1 cellular context compared by ENCODE assay signal in genomic region chr7:92674379-92674778, GRCh38.
A peak's percentile ranks its signal among the peaks of the same experiment; 100 is the strongest.
TF ChIP-seq lines count a peak whose summit lies in the region.

No MANE protein-coding gene starts in this region.

TF ChIP-seq in GM12878, 131 proteins besides CTCF, POLR2A, EP300 and RAD21 (continued from another document):
- no peak for TF ChIP-seq PBX3 (IDR thresholded peaks at IDR 0.05; ENCODE audit: insufficient replicate concordance, low read depth, low read length)
- TF ChIP-seq MXI1 (IDR thresholded peaks at IDR 0.05; ENCODE audit: low read depth, low read length), result no peak
- TF ChIP-seq ELK1 (IDR thresholded peaks at IDR 0.05; ENCODE audit: low read depth, low read length), result no peak
- TF ChIP-seq MEF2B (IDR thresholded peaks at IDR 0.05; ENCODE audit: partially characterized antibody, poor library complexity, severe bottlenecking), result no peak
- peak; percentile 52 for TF ChIP-seq NFIC (IDR thresholded peaks at IDR 0.05; ENCODE audit: low read depth, low read length)
- no peak for TF ChIP-seq SIN3A (IDR thresholded peaks at IDR 0.05; ENCODE audit: low read depth, low read length)
- TF ChIP-seq IRF4 (IDR thresholded peaks at IDR 0.05; ENCODE audit: low read depth, low read length), result no peak
- no peak for TF ChIP-seq BACH1 (IDR thresholded peaks at IDR 0.05; ENCODE audit: borderline replicate concordance)
- no peak for TF ChIP-seq SUZ12 (IDR thresholded peaks at IDR 0.05; ENCODE audit: unreplicated experiment)
- no peak for TF ChIP-seq MTA2 (IDR thresholded peaks at IDR 0.05; ENCODE audit: low read depth)
- TF ChIP-seq KDM1A (IDR thresholded peaks at IDR 0.05; ENCODE audit: borderline replicate concordance), result no peak
- no peak for TF ChIP-seq ZNF622 (IDR thresholded peaks at IDR 0.05)
- TF ChIP-seq PAX5 (IDR thresholded peaks at IDR 0.05; ENCODE audit: borderline replicate concordance, low read depth, low read length), result peak; percentile 15; the same call in 1 of the 2 replicates
- peak; percentile 72 for TF ChIP-seq JUNB (IDR thresholded peaks at IDR 0.05)
- no peak for TF ChIP-seq TCF12 (IDR thresholded peaks at IDR 0.05; ENCODE audit: low read depth, low read length)
- TF ChIP-seq ZBTB40 (IDR thresholded peaks at IDR 0.05; ENCODE audit: borderline replicate concordance), result peak; percentile 36; the same call in 1 of the 2 replicates
- TF ChIP-seq WRNIP1 (IDR thresholded peaks at IDR 0.05; ENCODE audit: borderline replicate concordance, low read depth, low read length), result no peak
- no peak for TF ChIP-seq NFXL1 (IDR thresholded peaks at IDR 0.05; ENCODE audit: borderline replicate concordance)
- no peak for TF ChIP-seq SREBF2 (IDR thresholded peaks at IDR 0.05; ENCODE audit: low read length)
- peak in 1 of 2 experiments; percentile 13; a peak in 1 of 4 replicates for TF ChIP-seq IKZF2 (IDR thresholded peaks at IDR 0.05)
- TF ChIP-seq ZBTB4 (CRISPR knock-in tag; IDR thresholded peaks at IDR 0.05), result no peak
- TF ChIP-seq CREM (IDR thresholded peaks at IDR 0.05; ENCODE audit: low read depth), result 0 out of 2 replicates have a peak, but pooled peaks have one; percentile 13
- no peak for TF ChIP-seq TAF1 (IDR thresholded peaks at IDR 0.05; ENCODE audit: borderline replicate concordance, low read depth, low read length)
- TF ChIP-seq ZBED1 (IDR thresholded peaks at IDR 0.05; ENCODE audit: borderline replicate concordance), result no peak
- TF ChIP-seq BRCA1 (IDR thresholded peaks at IDR 0.05; ENCODE audit: low read depth, low read length), result no peak
- TF ChIP-seq CHD1 (IDR thresholded peaks at IDR 0.05; ENCODE audit: low read depth, low read length), result no peak
- TF ChIP-seq MLLT1 (IDR thresholded peaks at IDR 0.05), result no peak
- TF ChIP-seq NR2C1 (IDR thresholded peaks at IDR 0.05), result no peak
- no peak for TF ChIP-seq NFYA (IDR thresholded peaks at IDR 0.05; ENCODE audit: borderline replicate concordance, low read depth, low read length)
